Comparison of ENCODE assay signal across 1 cellular context in the genomic region with DNA sequence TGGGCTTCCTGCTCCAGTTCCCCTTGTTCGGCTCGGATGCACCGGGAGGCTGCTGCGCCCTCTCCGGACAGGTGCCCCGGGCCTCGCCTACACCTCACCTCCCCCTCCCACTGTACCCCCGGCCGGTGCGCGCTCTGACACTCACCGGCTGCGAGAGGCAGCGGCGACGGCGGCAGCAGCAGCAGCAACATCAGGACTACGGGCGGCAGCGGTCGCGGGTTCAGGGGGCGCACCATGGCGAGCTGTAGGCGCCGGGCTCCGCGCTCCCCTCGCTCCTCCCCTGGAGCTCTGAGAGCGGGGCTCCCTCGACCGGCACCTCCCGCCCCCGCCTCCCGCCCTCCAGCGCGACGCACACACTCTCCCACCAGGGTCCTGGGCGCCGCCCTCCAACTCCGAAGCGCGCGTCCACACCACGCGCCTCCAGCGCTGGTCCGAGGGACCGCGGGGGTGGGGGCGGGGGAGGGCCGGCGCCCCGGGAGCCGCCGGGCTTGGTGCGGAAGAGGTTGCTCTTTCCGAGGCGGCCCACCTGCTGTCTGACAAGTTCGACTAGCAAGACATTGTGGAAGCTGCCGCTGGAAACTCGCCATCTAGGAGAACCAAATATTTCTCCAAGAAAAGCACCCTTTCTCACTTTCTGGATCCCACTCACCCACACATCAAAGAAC.
TF ChIP-seq lines count a peak whose summit lies in the region.

A gene with protein sequence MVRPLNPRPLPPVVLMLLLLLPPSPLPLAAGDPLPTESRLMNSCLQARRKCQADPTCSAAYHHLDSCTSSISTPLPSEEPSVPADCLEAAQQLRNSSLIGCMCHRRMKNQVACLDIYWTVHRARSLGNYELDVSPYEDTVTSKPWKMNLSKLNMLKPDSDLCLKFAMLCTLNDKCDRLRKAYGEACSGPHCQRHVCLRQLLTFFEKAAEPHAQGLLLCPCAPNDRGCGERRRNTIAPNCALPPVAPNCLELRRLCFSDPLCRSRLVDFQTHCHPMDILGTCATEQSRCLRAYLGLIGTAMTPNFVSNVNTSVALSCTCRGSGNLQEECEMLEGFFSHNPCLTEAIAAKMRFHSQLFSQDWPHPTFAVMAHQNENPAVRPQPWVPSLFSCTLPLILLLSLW (minus strand): TSS at position 433 of the 665 bp plus-strand sequence. CDS start 197 bp downstream, at position 236.

TF ChIP-seq in GM23338, 12 proteins besides CTCF, POLR2A, EP300 and RAD21 (continued from another document):
- TF ChIP-seq, protein P1, sequence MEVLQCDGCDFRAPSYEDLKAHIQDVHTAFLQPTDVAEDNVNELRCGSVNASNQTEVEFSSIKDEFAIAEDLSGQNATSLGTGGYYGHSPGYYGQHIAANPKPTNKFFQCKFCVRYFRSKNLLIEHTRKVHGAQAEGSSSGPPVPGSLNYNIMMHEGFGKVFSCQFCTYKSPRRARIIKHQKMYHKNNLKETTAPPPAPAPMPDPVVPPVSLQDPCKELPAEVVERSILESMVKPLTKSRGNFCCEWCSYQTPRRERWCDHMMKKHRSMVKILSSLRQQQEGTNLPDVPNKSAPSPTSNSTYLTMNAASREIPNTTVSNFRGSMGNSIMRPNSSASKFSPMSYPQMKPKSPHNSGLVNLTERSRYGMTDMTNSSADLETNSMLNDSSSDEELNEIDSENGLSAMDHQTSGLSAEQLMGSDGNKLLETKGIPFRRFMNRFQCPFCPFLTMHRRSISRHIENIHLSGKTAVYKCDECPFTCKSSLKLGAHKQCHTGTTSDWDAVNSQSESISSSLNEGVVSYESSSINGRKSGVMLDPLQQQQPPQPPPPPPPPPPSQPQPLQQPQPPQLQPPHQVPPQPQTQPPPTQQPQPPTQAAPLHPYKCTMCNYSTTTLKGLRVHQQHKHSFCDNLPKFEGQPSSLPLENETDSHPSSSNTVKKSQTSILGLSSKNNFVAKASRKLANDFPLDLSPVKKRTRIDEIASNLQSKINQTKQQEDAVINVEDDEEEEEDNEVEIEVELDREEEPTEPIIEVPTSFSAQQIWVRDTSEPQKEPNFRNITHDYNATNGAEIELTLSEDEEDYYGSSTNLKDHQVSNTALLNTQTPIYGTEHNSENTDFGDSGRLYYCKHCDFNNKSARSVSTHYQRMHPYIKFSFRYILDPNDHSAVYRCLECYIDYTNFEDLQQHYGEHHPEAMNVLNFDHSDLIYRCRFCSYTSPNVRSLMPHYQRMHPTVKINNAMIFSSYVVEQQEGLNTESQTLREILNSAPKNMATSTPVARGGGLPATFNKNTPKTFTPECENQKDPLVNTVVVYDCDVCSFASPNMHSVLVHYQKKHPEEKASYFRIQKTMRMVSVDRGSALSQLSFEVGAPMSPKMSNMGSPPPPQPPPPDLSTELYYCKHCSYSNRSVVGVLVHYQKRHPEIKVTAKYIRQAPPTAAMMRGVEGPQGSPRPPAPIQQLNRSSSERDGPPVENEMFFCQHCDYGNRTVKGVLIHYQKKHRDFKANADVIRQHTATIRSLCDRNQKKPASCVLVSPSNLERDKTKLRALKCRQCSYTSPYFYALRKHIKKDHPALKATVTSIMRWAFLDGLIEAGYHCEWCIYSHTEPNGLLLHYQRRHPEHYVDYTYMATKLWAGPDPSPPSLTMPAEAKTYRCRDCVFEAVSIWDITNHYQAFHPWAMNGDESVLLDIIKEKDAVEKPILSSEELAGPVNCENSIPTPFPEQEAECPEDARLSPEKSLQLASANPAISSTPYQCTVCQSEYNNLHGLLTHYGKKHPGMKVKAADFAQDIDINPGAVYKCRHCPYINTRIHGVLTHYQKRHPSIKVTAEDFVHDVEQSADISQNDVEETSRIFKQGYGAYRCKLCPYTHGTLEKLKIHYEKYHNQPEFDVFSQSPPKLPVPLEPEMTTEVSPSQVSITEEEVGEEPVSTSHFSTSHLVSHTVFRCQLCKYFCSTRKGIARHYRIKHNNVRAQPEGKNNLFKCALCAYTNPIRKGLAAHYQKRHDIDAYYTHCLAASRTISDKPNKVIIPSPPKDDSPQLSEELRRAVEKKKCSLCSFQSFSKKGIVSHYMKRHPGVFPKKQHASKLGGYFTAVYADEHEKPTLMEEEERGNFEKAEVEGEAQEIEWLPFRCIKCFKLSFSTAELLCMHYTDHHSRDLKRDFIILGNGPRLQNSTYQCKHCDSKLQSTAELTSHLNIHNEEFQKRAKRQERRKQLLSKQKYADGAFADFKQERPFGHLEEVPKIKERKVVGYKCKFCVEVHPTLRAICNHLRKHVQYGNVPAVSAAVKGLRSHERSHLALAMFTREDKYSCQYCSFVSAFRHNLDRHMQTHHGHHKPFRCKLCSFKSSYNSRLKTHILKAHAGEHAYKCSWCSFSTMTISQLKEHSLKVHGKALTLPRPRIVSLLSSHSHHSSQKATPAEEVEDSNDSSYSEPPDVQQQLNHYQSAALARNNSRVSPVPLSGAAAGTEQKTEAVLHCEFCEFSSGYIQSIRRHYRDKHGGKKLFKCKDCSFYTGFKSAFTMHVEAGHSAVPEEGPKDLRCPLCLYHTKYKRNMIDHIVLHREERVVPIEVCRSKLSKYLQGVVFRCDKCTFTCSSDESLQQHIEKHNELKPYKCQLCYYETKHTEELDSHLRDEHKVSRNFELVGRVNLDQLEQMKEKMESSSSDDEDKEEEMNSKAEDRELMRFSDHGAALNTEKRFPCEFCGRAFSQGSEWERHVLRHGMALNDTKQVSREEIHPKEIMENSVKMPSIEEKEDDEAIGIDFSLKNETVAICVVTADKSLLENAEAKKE (CRISPR knock-in tag; IDR thresholded peaks at IDR 0.05): no peak
- TF ChIP-seq JUNB (IDR thresholded peaks at IDR 0.05; ENCODE audit: unreplicated experiment) (no peak), NANOG (IDR thresholded peaks at IDR 0.05; ENCODE audit: borderline replicate concordance) (no peak), STAT1 (IDR thresholded peaks at IDR 0.05; ENCODE audit: unreplicated experiment) (no peak), POLR2AphosphoS5 (IDR thresholded peaks at IDR 0.05; ENCODE audit: low read depth) (no peak), ZNF114 (CRISPR knock-in tag; IDR thresholded peaks at IDR 0.05) (no peak)
- TF ChIP-seq, protein P2, sequence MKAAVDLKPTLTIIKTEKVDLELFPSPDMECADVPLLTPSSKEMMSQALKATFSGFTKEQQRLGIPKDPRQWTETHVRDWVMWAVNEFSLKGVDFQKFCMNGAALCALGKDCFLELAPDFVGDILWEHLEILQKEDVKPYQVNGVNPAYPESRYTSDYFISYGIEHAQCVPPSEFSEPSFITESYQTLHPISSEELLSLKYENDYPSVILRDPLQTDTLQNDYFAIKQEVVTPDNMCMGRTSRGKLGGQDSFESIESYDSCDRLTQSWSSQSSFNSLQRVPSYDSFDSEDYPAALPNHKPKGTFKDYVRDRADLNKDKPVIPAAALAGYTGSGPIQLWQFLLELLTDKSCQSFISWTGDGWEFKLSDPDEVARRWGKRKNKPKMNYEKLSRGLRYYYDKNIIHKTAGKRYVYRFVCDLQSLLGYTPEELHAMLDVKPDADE (IDR thresholded peaks at IDR 0.05): no peak
